22 cellular contexts compared by ENCODE assay signal in the genomic region with DNA sequence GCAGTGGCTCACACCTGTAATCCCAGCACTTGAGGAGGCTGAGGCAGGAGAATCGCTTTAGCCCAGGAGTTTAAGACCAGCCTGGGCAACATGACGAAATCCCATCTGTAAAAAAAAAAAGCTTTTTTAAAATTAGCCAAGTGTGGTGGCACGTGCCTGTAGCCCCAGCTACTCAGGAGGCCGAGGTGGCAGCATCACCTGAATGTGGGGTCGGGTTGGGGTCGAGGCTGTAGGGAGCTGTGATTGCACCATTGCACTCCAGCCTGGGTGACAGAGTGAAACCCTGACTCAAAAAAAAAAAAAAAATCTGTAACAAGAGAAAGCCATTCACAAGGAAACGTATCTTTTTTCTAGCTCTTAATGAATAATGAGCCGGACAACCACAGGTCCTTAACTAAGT.
A peak's percentile ranks its signal among the peaks of the same experiment; 100 is the strongest.
DNase-seq lines count a peak whose midpoint lies in the region; ATAC-seq, FAIRE-seq and TF ChIP-seq lines count a peak whose summit lies in the region.
"Had no signal": no experiment of that assay in that cellular context is flagged by ENCODE, and none has a peak within 500 bp of the region (broad histone marks: within the 10 kb centered on the region; RNA-seq: fewer than 3 reads in every experiment).

No MANE protein-coding gene starts in this region.

- H2BK20ac ChIP-seq in IMR-90 (ENCODE audit: low read depth, low read length) = no peak overlapping the region

- H3K36me3 ChIP-seq in IMR-90 (ENCODE audit: control insufficient read depth, insufficient read depth, low read length) (no peaks in the 10 kb centered on the region), astrocyte (ENCODE audit: insufficient read depth, low read length) (no peaks in the 10 kb centered on the region), kidney (ENCODE audit: control insufficient read depth in 1 of 2, insufficient read depth in 2 of 2, low read length in 2 of 2) (no peaks in the 10 kb centered on the region), Karpas-422 (ENCODE audit: insufficient read depth, low read length) (no peaks in the 10 kb centered on the region)
- no peaks in the 10 kb centered on the region for H3K36me3 ChIP-seq in CD8-positive, alpha-beta T cell (ENCODE audit: insufficient read depth, low read length)

- no peak for TF ChIP-seq RAD21 in IMR-90 (IDR thresholded peaks at IDR 0.05; ENCODE audit: low read length)

- 0 out of 2 replicates have a peak overlapping the region, but pooled peaks have one; percentile 5 for H4K91ac ChIP-seq in IMR-90 (ENCODE audit: insufficient read depth, low read depth, low read length)

- H4K5ac ChIP-seq in IMR-90 (ENCODE audit: low read depth, low read length) = no peak overlapping the region

- H3K27me3 Mint-ChIP-seq in astrocyte (ENCODE audit: low read depth, unreplicated experiment) (peaks cover 4% of the 10 kb centered on the region), progenitor cell of endocrine pancreas (peaks cover 5% of the 10 kb centered on the region)
- peaks cover 3% of the 10 kb centered on the region for H3K27me3 Mint-ChIP-seq in CD8-positive, alpha-beta T cell (ENCODE audit: low read depth)

- TF ChIP-seq POLR2A in IMR-90 (IDR thresholded peaks at IDR 0.05; ENCODE audit: low read depth, low read length) = no peak

- H3K9me3 Mint-ChIP-seq in astrocyte (ENCODE audit: unreplicated experiment) (peaks cover 4% of the 10 kb centered on the region), progenitor cell of endocrine pancreas (ENCODE audit: low read depth) (no peaks in the 10 kb centered on the region)
- no peaks in the 10 kb centered on the region for H3K9me3 Mint-ChIP-seq in CD8-positive, alpha-beta T cell

- H3K79me2 ChIP-seq in astrocyte (ENCODE audit: insufficient read depth, low read length) (no peaks in the 10 kb centered on the region), Karpas-422 (ENCODE audit: low read length) (no peaks in the 10 kb centered on the region)

- no peak overlapping the region for H2BK5ac ChIP-seq in IMR-90 (ENCODE audit: low read depth, low read length, poor library complexity, severe bottlenecking)

- no peak overlapping the region for H2AK9ac ChIP-seq in IMR-90 (replicated peaks; ENCODE audit: low read depth, low read length, poor library complexity)

- no peak overlapping the region for H4K8ac ChIP-seq in IMR-90 (ENCODE audit: low read depth in 2 of 2, low read length in 2 of 2)

- H3K4me2 ChIP-seq in IMR-90 (ENCODE audit: low read depth, low read length) (no peak overlapping the region), astrocyte (ENCODE audit: low read length) (no peak overlapping the region), Karpas-422 (ENCODE audit: low read depth, low read length, poor library complexity, severe bottlenecking) (no peak overlapping the region)

- dilution Hi-C loops in IMR-90 (cut with HindIII; ENCODE audit: low sequenced_read_pairs, unreplicated experiment) = no loop called here

- H3K4me1 ChIP-seq in IMR-90 (ENCODE audit: control insufficient read depth, insufficient read depth, low read length) = peaks cover 18% of the 10 kb centered on the region
- H3K4me1 ChIP-seq in astrocyte (ENCODE audit: insufficient read depth, low read length) = peaks cover 39% of the 10 kb centered on the region
- H3K4me1 ChIP-seq in kidney (ENCODE audit: control insufficient read depth in 1 of 2, insufficient read depth in 1 of 2, low read depth in 1 of 2, low read length in 2 of 2) = no peaks in the 10 kb centered on the region
- H3K4me1 ChIP-seq in CD8-positive, alpha-beta T cell (ENCODE audit: insufficient read depth, low read length) = no peaks in the 10 kb centered on the region
- H3K4me1 ChIP-seq in Karpas-422 (ENCODE audit: low read length) = peaks cover 4% of the 10 kb centered on the region; the same call in 1 of the 2 replicates

- peaks cover 8% of the 10 kb centered on the region; the same call in 1 of the 2 replicates for H3K9me1 ChIP-seq in IMR-90 (ENCODE audit: insufficient read depth, low read length)

- H3K4me3 Mint-ChIP-seq in astrocyte (ENCODE audit: unreplicated experiment) (peak overlapping the region; percentile 6), progenitor cell of endocrine pancreas (ENCODE audit: low read depth) (no peak overlapping the region)
- H3K4me3 Mint-ChIP-seq in CD8-positive, alpha-beta T cell = no peak overlapping the region
- H3K4me3 Mint-ChIP-seq: CD4-positive, CD25-positive, alpha-beta regulatory T cell had no signal

- peaks cover 36% of the 10 kb centered on the region for H3K4me1 Mint-ChIP-seq in astrocyte (ENCODE audit: low read depth, unreplicated experiment)
- H3K4me1 Mint-ChIP-seq in progenitor cell of endocrine pancreas (ENCODE audit: low read depth) = peaks cover 18% of the 10 kb centered on the region
- H3K4me1 Mint-ChIP-seq in CD8-positive, alpha-beta T cell (ENCODE audit: low read depth) = no peaks in the 10 kb centered on the region
- H3K4me1 Mint-ChIP-seq: CD4-positive, CD25-positive, alpha-beta regulatory T cell had no signal

- no peak overlapping the region for H3K27ac ChIP-seq in IMR-90 (ENCODE audit: insufficient read depth, low read length)
- no peak overlapping the region for H3K27ac ChIP-seq in astrocyte (ENCODE audit: low read depth, low read length)
- H3K27ac ChIP-seq in kidney (ENCODE audit: low read depth in 2 of 2, low read length in 2 of 2) = no peak overlapping the region
- H3K27ac ChIP-seq in CD8-positive, alpha-beta T cell (ENCODE audit: low read depth, low read length) = no peak overlapping the region
- H3K27ac ChIP-seq in Karpas-422 (ENCODE audit: low read length) = no peak overlapping the region

- H3K4ac ChIP-seq in IMR-90 (ENCODE audit: low read depth, low read length) = no peak overlapping the region

- no peak for ATAC-seq in IMR-90 (ENCODE audit: low read depth)
- no peak for ATAC-seq in CD8-positive, alpha-beta T cell

- in situ Hi-C loops in IMR-90 (cut with MboI; ENCODE audit: low sequenced_read_pairs) = no loop called here

- 100% methylated on average over 3 of the region's 8 CpGs; no CpG with 5 or more reads in 1 of the 2 experiments for WGBS in IMR-90 (ENCODE audit: extremely low coverage in 2 of 2, insufficient read length in 1 of 2), 2 experiments

- H3K9ac ChIP-seq in IMR-90 (ENCODE audit: low read depth, low read length) (no peak overlapping the region), astrocyte (ENCODE audit: low read length) (no peak overlapping the region), kidney (ENCODE audit: low read length in 2 of 2) (no peak overlapping the region), Karpas-422 (ENCODE audit: low read length) (no peak overlapping the region)

- no peak for TF ChIP-seq CTCF in IMR-90 (conservative IDR thresholded peaks at IDR 0.05; ENCODE audit: low read depth, low read length)
- no peak for TF ChIP-seq CTCF in astrocyte (IDR thresholded peaks at IDR 0.05; ENCODE audit: insufficient read depth, low read depth, low read length)
- TF ChIP-seq CTCF in kidney (IDR thresholded peaks at IDR 0.05; ENCODE audit: borderline replicate concordance, extremely low read depth, insufficient read depth) = no peak
- no peak for TF ChIP-seq CTCF in progenitor cell of endocrine pancreas (IDR thresholded peaks at IDR 0.05; ENCODE audit: unreplicated experiment)
- TF ChIP-seq CTCF in CD8-positive, alpha-beta T cell (IDR thresholded peaks at IDR 0.05) = no peak

- DNase-seq in IMR-90 = no peak
- DNase-seq in astrocyte (ENCODE audit: low read depth) = no peak
- DNase-seq in kidney = peak; percentile 22
- DNase-seq in progenitor cell of endocrine pancreas (ENCODE audit: low spot score, unreplicated experiment) = no peak
- DNase-seq in CD8-positive, alpha-beta T cell = no peak
- DNase-seq in activated gamma-delta T cell treated with Interleukin-2 at 50 U/mL for 16 hours = no peak
- no peak for DNase-seq in Karpas-422
- no peak for DNase-seq in stimulated activated CD4-positive, alpha-beta T cell treated with anti-CD3 and anti-CD28 coated beads, Interleukin-12 subunit alpha, Interleukin-12 subunit beta, amount 100 ng/mL, for 4 hours
- DNase-seq: CD4-positive, CD25-positive, alpha-beta regulatory T cell; COR-L47; DMS 273 treated with DMSO at 0.1 percent for 48 hours; GOT3; HCEC 1CT; Kasumi-1; NCI-H1417 treated with DMSO at 0.1 percent for 48 hours; NCI-H187 treated with DMSO at 0.1 percent for 48 hours; NCI-H2107; NCI-H446 treated with DMSO at 0.1 percent for 48 hours; NCI-H526 treated with DMSO at 0.1 percent for 48 hours; RPMI8226 had no signal

- no peak overlapping the region for H2BK120ac ChIP-seq in IMR-90 (ENCODE audit: low read depth, low read length)

- no peak overlapping the region for H3K27ac Mint-ChIP-seq in astrocyte (ENCODE audit: unreplicated experiment)
- H3K27ac Mint-ChIP-seq in progenitor cell of endocrine pancreas = peak overlapping the region; percentile 11
- H3K27ac Mint-ChIP-seq in CD8-positive, alpha-beta T cell = no peak overlapping the region
- H3K27ac Mint-ChIP-seq: CD4-positive, CD25-positive, alpha-beta regulatory T cell had no signal

- H4K20me1 ChIP-seq in IMR-90 (ENCODE audit: insufficient read depth, low read length) (no peaks in the 10 kb centered on the region), astrocyte (ENCODE audit: insufficient read depth, low read length) (no peaks in the 10 kb centered on the region), Karpas-422 (ENCODE audit: insufficient read depth, low read depth, low read length) (no peaks in the 10 kb centered on the region)

- intact Hi-C loops in IMR-90 (cut with micrococcal nuclease) = no loop called here
- intact Hi-C loops in kidney (cut with DNase I) = no loop called here
- intact Hi-C loops in CD8-positive, alpha-beta T cell (cut with DNase I, micrococcal nuclease) = no loop called here

- H3K9me3 ChIP-seq in IMR-90 (ENCODE audit: control insufficient read depth, insufficient read depth, low read length) = no peaks in the 10 kb centered on the region
- H3K9me3 ChIP-seq in astrocyte (ENCODE audit: insufficient read depth, low read depth, low read length) = no peaks in the 10 kb centered on the region
- no peaks in the 10 kb centered on the region for H3K9me3 ChIP-seq in kidney (ENCODE audit: control insufficient read depth in 1 of 2, low read length in 2 of 2)
- no peaks in the 10 kb centered on the region for H3K9me3 ChIP-seq in CD8-positive, alpha-beta T cell (ENCODE audit: low read length)
- H3K9me3 ChIP-seq in Karpas-422 (ENCODE audit: low read length) = no peaks in the 10 kb centered on the region

- no peak overlapping the region for H3K56ac ChIP-seq in IMR-90 (ENCODE audit: extremely low read depth, insufficient read depth, low read length)

- H3K14ac ChIP-seq in IMR-90 (replicated peaks; ENCODE audit: low read depth, low read length) = no peak overlapping the region

- H3K79me1 ChIP-seq in IMR-90 (ENCODE audit: low read depth in 1 of 2, low read length in 2 of 2) = no peaks in the 10 kb centered on the region

- no peak overlapping the region for H3K23ac ChIP-seq in IMR-90 (ENCODE audit: low read depth, low read length)

- H2AK5ac ChIP-seq in IMR-90 (ENCODE audit: low read depth, low read length) = no peak overlapping the region

- H2BK15ac ChIP-seq in IMR-90 (ENCODE audit: low read depth, low read length) = no peak overlapping the region

- no peaks in the 10 kb centered on the region for H3K36me3 Mint-ChIP-seq in astrocyte (ENCODE audit: low read depth, unreplicated experiment)
- H3K36me3 Mint-ChIP-seq in progenitor cell of endocrine pancreas (ENCODE audit: insufficient read depth) = no peaks in the 10 kb centered on the region
- H3K36me3 Mint-ChIP-seq in CD8-positive, alpha-beta T cell = no peaks in the 10 kb centered on the region
- H3K36me3 Mint-ChIP-seq: CD4-positive, CD25-positive, alpha-beta regulatory T cell had no signal

- FAIRE-seq in astrocyte (lab: Jason Lieb, UNC) = no peak
- no peak for FAIRE-seq in kidney (lab: Jason Lieb, UNC)
- FAIRE-seq: G401.6, GM12892 had no signal

- H3K4me3 ChIP-seq in IMR-90 (ENCODE audit: insufficient read depth, low read depth, low read length) = no peak overlapping the region
- no peak overlapping the region for H3K4me3 ChIP-seq in astrocyte (ENCODE audit: insufficient read depth, low read depth, low read length)
- no peak overlapping the region for H3K4me3 ChIP-seq in kidney (ENCODE audit: low read length in 2 of 2)
- no peak overlapping the region for H3K4me3 ChIP-seq in CD8-positive, alpha-beta T cell (ENCODE audit: low read depth, low read length)
- no peak overlapping the region for H3K4me3 ChIP-seq in Karpas-422 (ENCODE audit: low read length)

- H3K27me3 ChIP-seq in IMR-90 (ENCODE audit: control insufficient read depth, insufficient read depth, low read length) (peaks cover 3% of the 10 kb centered on the region; the same call in 1 of the 2 replicates), astrocyte (ENCODE audit: insufficient read depth, low read length) (no peaks in the 10 kb centered on the region), Karpas-422 (ENCODE audit: low read length) (no peaks in the 10 kb centered on the region)
- no peaks in the 10 kb centered on the region for H3K27me3 ChIP-seq in CD8-positive, alpha-beta T cell (ENCODE audit: insufficient read depth, low read length)

- CTCF ChIA-PET in IMR-90 (lab: Yijun Ruan, JAX) = no interaction called here
- CTCF ChIA-PET in CD8-positive, alpha-beta T cell (lab: Charles Lee) = no interaction called here

- no peaks in the 10 kb centered on the region for H3K9me2 ChIP-seq in Karpas-422 (replicated peaks; ENCODE audit: insufficient read depth, low read length)

- POLR2A ChIA-PET in IMR-90 (lab: Charles Lee; ENCODE audit: unreplicated experiment) = no interaction called here
- POLR2A ChIA-PET in CD8-positive, alpha-beta T cell (lab: Charles Lee) = no interaction called here

- H2AFZ ChIP-seq in IMR-90 (replicated peaks; ENCODE audit: low read length, poor library complexity) (no peak overlapping the region), astrocyte (ENCODE audit: low read depth, low read length) (no peak overlapping the region), Karpas-422 (ENCODE audit: low read length) (no peak overlapping the region)

- H3K18ac ChIP-seq in IMR-90 (ENCODE audit: low read depth, low read length) = no peak overlapping the region

- BruUV-seq in IMR-90 (replicated peaks; lab: Mats Ljungman, UMichigan) = no TSS peak
